16 cellular contexts compared by ENCODE assay signal in the genomic region with DNA sequence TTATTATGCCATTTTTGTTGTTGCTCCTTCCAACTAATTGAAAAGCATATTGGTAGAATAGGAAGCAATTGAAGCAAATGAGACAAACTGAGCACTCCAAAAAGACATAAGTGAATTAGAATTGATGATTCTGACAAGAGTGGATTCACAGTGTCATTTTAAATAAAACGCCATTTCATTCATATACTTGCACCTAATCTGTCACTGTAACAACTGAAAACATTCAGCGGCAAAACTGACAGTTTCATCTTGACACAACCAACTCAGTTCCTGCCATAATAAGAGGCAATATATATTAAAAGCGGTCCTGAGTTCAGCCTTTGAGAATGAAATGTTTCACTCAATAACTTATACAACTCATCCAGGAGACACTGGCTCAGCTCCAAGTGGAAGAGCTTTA.
"Had no signal": no experiment of that assay in that cellular context is flagged by ENCODE, and none has a peak within 500 bp of the region (broad histone marks: within the 10 kb centered on the region; RNA-seq: fewer than 3 reads in every experiment).

No MANE protein-coding gene starts in this region.

- DNase-seq: hippocampal formation; kidney; left colon; left lung; lower lobe of right lung; mammary epithelial cell; mesenchymal stem cell; natural killer cell; nephron progenitor cell; ovary; right cardiac atrium; stimulated activated CD4-positive, alpha-beta T cell treated with anti-CD3 and anti-CD28 coated beads, Interleukin-4, amount 100 ng/mL, for 24 hours; stimulated activated naive CD4-positive, alpha-beta T cell; tibial artery; trophoblast cell; upper lobe of right lung had no signal
